17 cellular contexts compared by ENCODE assay signal in genomic region chrX:11117751-11118150, GRCh38. TPM values are rescaled to one million over a fixed set of nuclear protein-coding genes. Genes with fewer than 3 reads are reported as not detected.
DNase-seq lines count a peak whose midpoint lies in the region; ATAC-seq and TF ChIP-seq lines count a peak whose summit lies in the region.
"Had no signal": no experiment of that assay in that cellular context is flagged by ENCODE, and none has a peak within 500 bp of the region (broad histone marks: within the 10 kb centered on the region; RNA-seq: fewer than 3 reads in every experiment).

No MANE protein-coding gene starts in this region.

- H3K9me3 ChIP-seq in osteoblast (ENCODE audit: low read depth, low read length) = no peaks in the 10 kb centered on the region
- no peaks in the 10 kb centered on the region for H3K9me3 ChIP-seq in CD8-positive, alpha-beta memory T cell (ENCODE audit: low read length)
- H3K9me3 ChIP-seq: BLaER1 treated with 17β-estradiol and CSF1 and Interleukin-3, amounts not matched to agents 10 nM and 100 nM; HAP-1 had no signal

- H3K4me1 Mint-ChIP-seq in HFFc6 (ENCODE audit: low read depth) = peaks cover 48% of the 10 kb centered on the region
- peaks cover 4 to 16% (median 15%) of the 10 kb centered on the region in 3 donors for H3K4me1 Mint-ChIP-seq in CD8-positive, alpha-beta memory T cell

- peaks cover 8% of the 10 kb centered on the region for H3K79me2 ChIP-seq in osteoblast (ENCODE audit: insufficient read depth, low read length)

- no peaks in the 10 kb centered on the region for H3K27me3 Mint-ChIP-seq in HFFc6 (ENCODE audit: insufficient read depth)
- H3K27me3 Mint-ChIP-seq in CD8-positive, alpha-beta memory T cell = no peaks in the 10 kb centered on the region
- H3K27me3 Mint-ChIP-seq: CD4-positive, alpha-beta T cell had no signal

- no peak overlapping the region for H3K4me2 ChIP-seq in osteoblast (ENCODE audit: insufficient read depth, low read length)
- H3K4me2 ChIP-seq: BLaER1 treated with 17β-estradiol and CSF1 and Interleukin-3, amounts not matched to agents 10 nM and 100 nM had no signal

- no peaks in the 10 kb centered on the region for H4K20me1 ChIP-seq in osteoblast (ENCODE audit: insufficient read depth, low read length)

- no peak overlapping the region for H2AFZ ChIP-seq in osteoblast (ENCODE audit: low read length)

- H3K36me3 ChIP-seq in osteoblast (ENCODE audit: insufficient read depth, low read length) = peaks cover 60% of the 10 kb centered on the region
- H3K36me3 ChIP-seq in CD8-positive, alpha-beta memory T cell (ENCODE audit: insufficient read depth, low read length) = peaks cover 24% of the 10 kb centered on the region

- no peak for TF ChIP-seq POLR2A in erythroblast (IDR thresholded peaks at IDR 0.05; ENCODE audit: low read length)

- CTCF ChIA-PET in CD8-positive, alpha-beta memory T cell (lab: Charles Lee) = no interaction called here

- H3K4me1 ChIP-seq in osteoblast (ENCODE audit: insufficient read depth, low read length) = peaks cover 12% of the 10 kb centered on the region
- no peaks in the 10 kb centered on the region for H3K4me1 ChIP-seq in CD8-positive, alpha-beta memory T cell (ENCODE audit: insufficient read depth, low read length)
- H3K4me1 ChIP-seq: HAP-1 had no signal

- peaks cover 22% of the 10 kb centered on the region for H3K36me3 Mint-ChIP-seq in HFFc6 (ENCODE audit: low read depth)
- peaks cover 3 to 93% (median 14%) of the 10 kb centered on the region in 3 donors for H3K36me3 Mint-ChIP-seq in CD8-positive, alpha-beta memory T cell

- POLR2A ChIA-PET in CD8-positive, alpha-beta memory T cell (lab: Charles Lee) = no interaction called here

- H3K27me3 ChIP-seq in osteoblast (ENCODE audit: insufficient read depth, low read length) = no peaks in the 10 kb centered on the region
- H3K27me3 ChIP-seq in CD8-positive, alpha-beta memory T cell (ENCODE audit: insufficient read depth, low read length, poor library complexity, severe bottlenecking) = no peaks in the 10 kb centered on the region

- no peak for TF ChIP-seq CTCF in HFFc6 (IDR thresholded peaks at IDR 0.05)
- TF ChIP-seq CTCF in osteoblast (IDR thresholded peaks at IDR 0.05; ENCODE audit: extremely low read depth, low read depth, low read length) = no peak

- no peak for ATAC-seq in HG02642 (IDR thresholded peaks at IDR 0.05; ENCODE audit: poor library complexity, unreplicated experiment)

- H3K27ac Mint-ChIP-seq in HFFc6 = peak overlapping the region; percentile 73
- no peak overlapping the region for H3K27ac Mint-ChIP-seq in CD8-positive, alpha-beta memory T cell
- H3K27ac Mint-ChIP-seq: CD4-positive, alpha-beta T cell had no signal

- H3K27ac ChIP-seq in osteoblast (ENCODE audit: low read depth, low read length) = peak overlapping the region; percentile 73
- H3K27ac ChIP-seq in CD8-positive, alpha-beta memory T cell (ENCODE audit: low read depth, low read length) = no peak overlapping the region
- H3K27ac ChIP-seq: BLaER1 treated with 17β-estradiol and CSF1 and Interleukin-3, amounts not matched to agents 10 nM and 100 nM; HL-60 had no signal

- in situ Hi-C loops in Caki2 (cut with HindIII; ENCODE audit: low pct_unique_long_range_greater_than_20kb, low sequenced_read_pairs) = no loop called here

- H3K9me3 Mint-ChIP-seq in HFFc6 = no peaks in the 10 kb centered on the region
- peaks cover 0 to 2% (median 0%) of the 10 kb centered on the region in 5 donors for H3K9me3 Mint-ChIP-seq in CD8-positive, alpha-beta memory T cell
- H3K9me3 Mint-ChIP-seq: CD4-positive, alpha-beta T cell had no signal

- H3K4me3 Mint-ChIP-seq in HFFc6 = peak overlapping the region; percentile 43; the same call in 1 of the 2 replicates
- H3K4me3 Mint-ChIP-seq in CD8-positive, alpha-beta memory T cell = no peak overlapping the region
- H3K4me3 Mint-ChIP-seq: CD4-positive, alpha-beta T cell had no signal

- DNase-seq in Caki2 (ENCODE audit: low read depth) = peak; percentile 42
- DNase-seq in HFFc6 = no peak
- peak; percentile 61 to 65 for DNase-seq in erythroblast (lab: John Stamatoyannopoulos, UW)
- DNase-seq in osteoblast (ENCODE audit: insufficient read length, low spot score, missing footprints) = no peak
- no peak for DNase-seq in NK-92 treated with Interleukin-12 subunit alpha and Interleukin-12 subunit beta, amount 100 ng/mL, for 24 hours (lab: John Stamatoyannopoulos, UW)
- no peak for DNase-seq in NCI-H1092 treated with DMSO at 0.1 percent for 48 hours (lab: John Stamatoyannopoulos, UW)
- DNase-seq in CD8-positive, alpha-beta memory T cell = no peak
- DNase-seq: 8988T; ACHN; CD4-positive, alpha-beta T cell; COR-L47; DND-41; KBM-7 had no signal

- no peak overlapping the region for H3K4me3 ChIP-seq in osteoblast (ENCODE audit: insufficient read depth, low read length)
- no peak overlapping the region for H3K4me3 ChIP-seq in CD8-positive, alpha-beta memory T cell (ENCODE audit: low read length)
- H3K4me3 ChIP-seq: BLaER1 treated with 17β-estradiol and CSF1 and Interleukin-3, amounts not matched to agents 10 nM and 100 nM; HAP-1 had no signal

RNA-seq across cellular contexts. Expression of gene HCCS, which starts 6.6 kb away (rescaled TPM):
- 44.0 and 51.4 TPM in 2 replicates for total RNA-seq in Caki2 (2014; rRNA removed; shearing (Covaris generic); ENCODE audit: low replicate concordance)
- 10 to 100 TPM; 42.1 to 48.0 (median 44.8) TPM for total RNA-seq in HFFc6 (2021; fragmentation: NEBNext Ultra II Directional; extraction: Animal tissue kit (Norgen Biotek cat#: 25700))
- 16.5 and 17.7 TPM in 2 replicates for total RNA-seq in osteoblast
- total RNA-seq in CD8-positive, alpha-beta memory T cell = 10 to 100 TPM; 35.3 to 36.2 TPM
- polyA plus RNA-seq in CD8-positive, alpha-beta memory T cell = 25.0 TPM

Comparison
In these comparisons a context has a peak if more than half of its experiments do, and no peak if none do; other contexts are left out.
1. DNase-seq: peak in Caki2 (single experiment) and erythroblast (2 of 2); none in HFFc6 (single experiment), osteoblast (single experiment), NK-92 treated with Interleukin-12 subunit alpha and Interleukin-12 subunit beta, amount 100 ng/mL, for 24 hours (single experiment), NCI-H1092 treated with DMSO at 0.1 percent for 48 hours (single experiment) and CD8-positive, alpha-beta memory T cell (0 of 5).